In the genomic region with DNA sequence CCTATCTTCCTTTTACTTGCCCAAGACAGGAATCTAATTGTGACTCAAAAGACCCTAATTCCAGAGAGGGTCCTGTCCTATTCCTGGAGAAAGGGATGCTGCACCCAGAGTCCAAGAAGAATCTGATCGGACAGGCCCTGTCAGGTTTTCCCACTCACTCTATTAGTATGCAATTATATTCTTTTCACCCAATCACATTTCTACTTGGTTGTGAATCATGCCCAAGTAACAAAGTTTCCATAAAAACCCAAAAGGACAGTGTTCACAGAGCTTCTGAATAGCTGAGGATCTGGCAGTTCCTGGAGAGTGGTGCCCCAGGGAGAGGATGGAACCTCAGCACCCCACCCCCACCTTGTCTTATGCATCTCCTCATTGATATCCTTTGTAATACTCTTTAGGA, we compare ENCODE assay signal across 24 cellular contexts.
"Had no signal": no experiment of that assay in that cellular context is flagged by ENCODE, and none has a peak within 500 bp of the region (broad histone marks: within the 10 kb centered on the region; RNA-seq: fewer than 3 reads in every experiment).

No MANE protein-coding gene starts in this region.

- H3K4me1 ChIP-seq: parathyroid adenoma, right lobe of liver, transverse colon, vagina had no signal

- H3K36me3 ChIP-seq: cardiac muscle cell, right lobe of liver, transverse colon, vagina had no signal

- H3K9me3 ChIP-seq: right lobe of liver, transverse colon, vagina had no signal

- H3K27ac ChIP-seq: cardiac muscle cell, hepatocyte, parathyroid adenoma, right lobe of liver, skin epidermis, transverse colon, vagina had no signal

- DNase-seq: activated CD4-positive, alpha-beta T cell treated with anti-CD3 and anti-CD28 coated beads for 4 hours; activated CD4-positive, alpha-beta T cell treated with anti-CD3 and anti-CD28 coated beads, Interleukin-2, amount 50 U/mL, for 48 hours; activated CD4-positive, CD25-positive, alpha-beta regulatory T cell; activated naive CD4-positive, alpha-beta T cell treated with Interleukin-2 at 50 U/mL for 16 hours; activated naive CD8-positive, alpha-beta T cell treated with anti-CD3 and anti-CD28 coated beads, Interleukin-2, amount 10 ng/mL, durations not matched to agents 7 days and 5 days; activated T-cell treated with anti-CD3 and anti-CD28 coated beads, Interleukin-2, amount 50 U/mL, for 48 hours; amniotic stem cell; erythroblast; foreskin fibroblast; glutamatergic neuron; immature natural killer cell; left ventricle myocardium superior; nucleus accumbens; right lobe of liver; stimulated activated CD4-positive, alpha-beta T cell treated with anti-CD3 and anti-CD28 coated beads, Interleukin-15, amount 100 ng/mL, for 24 hours; stimulated activated naive B cell treated with anti-CD40 and anti-IgM and Interleukin-4, amounts not matched to agents 10 μg/mL and 1 μg/mL and 100 μg/mL, for 72 hours; T-helper 17 cell; transverse colon had no signal

- H3K27ac Mint-ChIP-seq: activated naive CD8-positive, alpha-beta T cell treated with anti-CD3 and anti-CD28 coated beads, Interleukin-2, amount 10 ng/mL, durations not matched to agents 7 days and 5 days; immature natural killer cell; memory B cell; stimulated activated naive B cell treated with anti-CD40 and anti-IgM and Interleukin-4, amounts not matched to agents 10 μg/mL and 1 μg/mL and 100 μg/mL, for 72 hours; T-helper 17 cell had no signal

- H3K4me3 ChIP-seq: cardiac muscle cell, hepatocyte, right lobe of liver, skin epidermis, transverse colon, vagina had no signal

- H3K4me1 Mint-ChIP-seq: activated naive CD8-positive, alpha-beta T cell treated with anti-CD3 and anti-CD28 coated beads, Interleukin-2, amount 10 ng/mL, durations not matched to agents 7 days and 5 days; immature natural killer cell; memory B cell; stimulated activated naive B cell treated with anti-CD40 and anti-IgM and Interleukin-4, amounts not matched to agents 10 μg/mL and 1 μg/mL and 100 μg/mL, for 72 hours; T-helper 17 cell had no signal

- H3K4me3 Mint-ChIP-seq: activated naive CD8-positive, alpha-beta T cell treated with anti-CD3 and anti-CD28 coated beads, Interleukin-2, amount 10 ng/mL, durations not matched to agents 7 days and 5 days; immature natural killer cell; memory B cell; stimulated activated naive B cell treated with anti-CD40 and anti-IgM and Interleukin-4, amounts not matched to agents 10 μg/mL and 1 μg/mL and 100 μg/mL, for 72 hours; T-helper 17 cell had no signal

- H3K36me3 Mint-ChIP-seq: activated naive CD8-positive, alpha-beta T cell treated with anti-CD3 and anti-CD28 coated beads, Interleukin-2, amount 10 ng/mL, durations not matched to agents 7 days and 5 days; immature natural killer cell; memory B cell; stimulated activated naive B cell treated with anti-CD40 and anti-IgM and Interleukin-4, amounts not matched to agents 10 μg/mL and 1 μg/mL and 100 μg/mL, for 72 hours had no signal

- ATAC-seq: left ventricle myocardium superior; right lobe of liver; stimulated activated naive B cell treated with anti-CD40 and anti-IgM and Interleukin-4, amounts not matched to agents 10 μg/mL and 1 μg/mL and 100 μg/mL, for 72 hours; T-helper 17 cell had no signal

- H3K27me3 ChIP-seq: cardiac muscle cell, hepatocyte, right lobe of liver, transverse colon, vagina had no signal

- H3K9me3 Mint-ChIP-seq: stimulated activated naive B cell treated with anti-CD40 and anti-IgM and Interleukin-4, amounts not matched to agents 10 μg/mL and 1 μg/mL and 100 μg/mL, for 72 hours had no signal
